Comparison of ENCODE assay signal across 29 cellular contexts in the genomic region with DNA sequence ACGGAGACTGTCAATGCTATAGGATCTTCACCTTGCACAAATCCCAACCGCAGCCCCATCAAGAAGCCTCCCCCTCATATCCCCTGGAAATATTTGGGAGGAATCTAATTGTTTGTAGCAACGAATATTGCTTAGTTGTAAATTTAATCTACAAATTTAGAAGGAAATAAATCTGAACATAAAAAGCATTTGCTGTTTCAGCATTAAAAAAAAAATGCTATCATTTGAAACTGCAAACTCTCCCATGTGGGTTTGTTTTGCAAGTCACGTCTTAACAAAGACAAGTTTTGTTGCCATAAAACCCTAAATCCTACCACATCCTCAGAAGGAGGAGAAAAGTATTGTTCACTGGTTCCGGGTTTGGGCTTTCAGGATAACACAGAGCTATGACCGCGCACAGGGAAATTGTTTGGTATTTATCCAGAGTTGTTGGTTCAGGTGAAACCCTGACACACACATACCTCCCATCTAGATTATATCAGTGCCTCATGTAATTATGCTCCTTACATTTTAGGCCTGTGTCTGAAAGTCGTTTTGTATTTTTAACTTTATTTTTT.
DNase-seq lines count a peak whose midpoint lies in the region; ATAC-seq, FAIRE-seq and TF ChIP-seq lines count a peak whose summit lies in the region.
"Had no signal": no experiment of that assay in that cellular context is flagged by ENCODE, and none has a peak within 500 bp of the region (broad histone marks: within the 10 kb centered on the region; RNA-seq: fewer than 3 reads in every experiment).

No MANE protein-coding gene starts in this region.

- TF ChIP-seq CTCF in left ventricle myocardium inferior (IDR thresholded peaks at IDR 0.05; ENCODE audit: borderline replicate concordance) (no peak), endothelial cell of umbilical vein (IDR thresholded peaks at IDR 0.05; ENCODE audit: extremely low read depth in 1 of 2, insufficient read depth in 1 of 2, low read depth in 1 of 2, low read length in 2 of 2) (no peak), mucosa of descending colon (IDR thresholded peaks at IDR 0.05) (no peak), type B pancreatic cell (conservative IDR thresholded peaks at IDR 0.05) (no peak), nephron progenitor cell (IDR thresholded peaks at IDR 0.05) (no peak)

- dilution Hi-C loops in endothelial cell of umbilical vein (cut with MboI; ENCODE audit: extremely low pct_ligation_motif_present, low sequenced_read_pairs), result no loop called here

- no peak overlapping the region for H3K9ac ChIP-seq in endothelial cell of umbilical vein (replicated peaks; ENCODE audit: extremely low read depth, insufficient read depth, low read length)

- H3K9me3 Mint-ChIP-seq in type B pancreatic cell (no peaks in the 10 kb centered on the region), nephron progenitor cell (no peaks in the 10 kb centered on the region)
- H3K9me3 Mint-ChIP-seq: activated T-cell treated with anti-CD3 and anti-CD28 coated beads, Interleukin-2, amount 50 U/mL, for 72 hours; natural killer cell; stimulated activated naive CD8-positive, alpha-beta T cell treated with anti-CD3 and anti-CD28 coated beads, Interleukin-15, amount 100 ng/mL, for 72 hours had no signal

- no peak for FAIRE-seq in endothelial cell of umbilical vein (lab: Jason Lieb, UNC)
- FAIRE-seq: A204.1, colon, GM18507 had no signal

- H2AFZ ChIP-seq in endothelial cell of umbilical vein (ENCODE audit: low read depth, low read length), result no peak overlapping the region

- H3K4me3 ChIP-seq in left ventricle myocardium inferior (no peak overlapping the region), endothelial cell of umbilical vein (replicated peaks in 1 of 3; ENCODE audit: insufficient read depth in 1 of 3, low read depth in 1 of 3, low read length in 3 of 3) (no peak overlapping the region), mucosa of descending colon (no peak overlapping the region)
- H3K4me3 ChIP-seq: adrenal gland, SJCRH30, upper lobe of left lung had no signal

- H3K27ac ChIP-seq in left ventricle myocardium inferior (replicated peaks), result peak overlapping the region; percentile 84
- H3K27ac ChIP-seq in endothelial cell of umbilical vein (ENCODE audit: insufficient read depth, low read depth, low read length), result no peak overlapping the region
- H3K27ac ChIP-seq: brain microvascular endothelial cell, SJCRH30, upper lobe of left lung had no signal

- H3K27me3 Mint-ChIP-seq in type B pancreatic cell (no peaks in the 10 kb centered on the region), nephron progenitor cell (ENCODE audit: low read depth, poor library complexity) (peaks cover 19% of the 10 kb centered on the region)
- H3K27me3 Mint-ChIP-seq: activated CD8-positive, alpha-beta memory T cell treated with anti-CD3 and anti-CD28 coated beads, Interleukin-2, amount 10 ng/mL, durations not matched to agents 7 days and 5 days; stimulated activated naive CD8-positive, alpha-beta T cell treated with anti-CD3 and anti-CD28 coated beads, Interleukin-15, amount 100 ng/mL, for 72 hours had no signal

- H3K4me1 Mint-ChIP-seq in type B pancreatic cell (ENCODE audit: unreplicated experiment) (peaks cover 83% of the 10 kb centered on the region), nephron progenitor cell (peaks cover 66% of the 10 kb centered on the region)
- H3K4me1 Mint-ChIP-seq: activated CD8-positive, alpha-beta memory T cell treated with anti-CD3 and anti-CD28 coated beads, Interleukin-2, amount 10 ng/mL, durations not matched to agents 7 days and 5 days; B cell; stimulated activated naive CD8-positive, alpha-beta T cell treated with anti-CD3 and anti-CD28 coated beads, Interleukin-15, amount 100 ng/mL, for 72 hours had no signal

- no peak for TF ChIP-seq POLR2A in endothelial cell of umbilical vein (IDR thresholded peaks at IDR 0.05; ENCODE audit: low read depth, low read length)

- POLR2A ChIA-PET in endothelial cell of umbilical vein (lab: Charles Lee), result no interaction called here

- no peaks in the 10 kb centered on the region for H3K79me2 ChIP-seq in endothelial cell of umbilical vein (ENCODE audit: control insufficient read depth, insufficient read depth, low read length)

- H3K36me3 ChIP-seq in left ventricle myocardium inferior, result no peaks in the 10 kb centered on the region
- H3K36me3 ChIP-seq in endothelial cell of umbilical vein (ENCODE audit: control insufficient read depth in 2 of 2, extremely low read depth in 1 of 2, insufficient read depth in 2 of 2, low read length in 2 of 2), result no peaks in the 10 kb centered on the region
- no peaks in the 10 kb centered on the region for H3K36me3 ChIP-seq in mucosa of descending colon (ENCODE audit: low read depth)
- H3K36me3 ChIP-seq: adrenal gland, brain microvascular endothelial cell, SJCRH30, upper lobe of left lung had no signal

- BruUV-seq in endothelial cell of umbilical vein (replicated peaks; lab: Mats Ljungman, UMichigan), result no TSS peak

- ATAC-seq in left ventricle myocardium superior (no peak), mucosa of descending colon (peak; percentile 72), HG03354 (IDR thresholded peaks at IDR 0.05; ENCODE audit: poor library complexity, severe bottlenecking, unreplicated experiment) (no peak)
- ATAC-seq: activated CD8-positive, alpha-beta memory T cell treated with anti-CD3 and anti-CD28 coated beads, Interleukin-2, amount 10 ng/mL, durations not matched to agents 7 days and 5 days; activated T-cell treated with anti-CD3 and anti-CD28 coated beads, Interleukin-2, amount 50 U/mL, for 72 hours; natural killer cell; Panc1; stimulated activated naive CD8-positive, alpha-beta T cell treated with anti-CD3 and anti-CD28 coated beads, Interleukin-15, amount 100 ng/mL, for 72 hours had no signal

- DNase-seq in left ventricle myocardium inferior, result no peak
- no peak for DNase-seq in left ventricle myocardium superior
- no peak for DNase-seq in endothelial cell of umbilical vein (ENCODE audit: low read depth, low spot score)
- no peak for DNase-seq in mucosa of descending colon
- DNase-seq in type B pancreatic cell (ENCODE audit: extremely low spot score, unreplicated experiment), result no peak
- DNase-seq in Kasumi-1 (lab: John Stamatoyannopoulos, UW), result no peak
- DNase-seq in nephron progenitor cell, result no peak
- DNase-seq: activated CD4-positive, alpha-beta T cell treated with anti-CD3 and anti-CD28 coated beads, Interleukin-2, amount 50 U/mL, for 1 hour; activated CD8-positive, alpha-beta memory T cell treated with anti-CD3 and anti-CD28 coated beads, Interleukin-2, amount 10 ng/mL, durations not matched to agents 7 days and 5 days; activated naive CD4-positive, alpha-beta T cell treated with Interleukin-2 at 50 U/mL for 16 hours; activated T-cell treated with anti-CD3 and anti-CD28 coated beads, Interleukin-2, amount 50 U/mL, for 72 hours; adrenal gland; brain microvascular endothelial cell; effector memory CD4-positive, alpha-beta T cell; GDM1; KBM-7; natural killer cell; NCI-H2171; NCI-H524 treated with DMSO at 0.1 percent for 48 hours; SJCRH30; stimulated activated naive CD8-positive, alpha-beta T cell treated with anti-CD3 and anti-CD28 coated beads, Interleukin-15, amount 100 ng/mL, for 72 hours; T-helper 1 cell; upper lobe of left lung had no signal

- intact Hi-C loops in left ventricle myocardium inferior (cut with micrococcal nuclease) (no loop called here), left ventricle myocardium superior (cut with micrococcal nuclease) (no loop called here), endothelial cell of umbilical vein (cut with micrococcal nuclease) (no loop called here), mucosa of descending colon (cut with DNase I, micrococcal nuclease) (no loop called here)

- H3K4me3 Mint-ChIP-seq in type B pancreatic cell (no peak overlapping the region), nephron progenitor cell (no peak overlapping the region)
- H3K4me3 Mint-ChIP-seq: activated CD8-positive, alpha-beta memory T cell treated with anti-CD3 and anti-CD28 coated beads, Interleukin-2, amount 10 ng/mL, durations not matched to agents 7 days and 5 days; activated T-cell treated with anti-CD3 and anti-CD28 coated beads, Interleukin-2, amount 50 U/mL, for 72 hours; B cell; natural killer cell; stimulated activated naive CD8-positive, alpha-beta T cell treated with anti-CD3 and anti-CD28 coated beads, Interleukin-15, amount 100 ng/mL, for 72 hours had no signal

- H3K27me3 ChIP-seq in left ventricle myocardium inferior (ENCODE audit: low read depth), result no peaks in the 10 kb centered on the region
- no peaks in the 10 kb centered on the region for H3K27me3 ChIP-seq in endothelial cell of umbilical vein (ENCODE audit: control insufficient read depth in 2 of 2, insufficient read depth in 2 of 2, low read length in 2 of 2)
- H3K27me3 ChIP-seq: adrenal gland, brain microvascular endothelial cell, SJCRH30, upper lobe of left lung had no signal

- peaks cover 97% of the 10 kb centered on the region for H3K4me1 ChIP-seq in left ventricle myocardium inferior
- peaks cover 11% of the 10 kb centered on the region for H3K4me1 ChIP-seq in endothelial cell of umbilical vein (ENCODE audit: control insufficient read depth, extremely low read depth, insufficient read depth, low read length)
- peaks cover 38% of the 10 kb centered on the region for H3K4me1 ChIP-seq in mucosa of descending colon (ENCODE audit: low read depth)
- H3K4me1 ChIP-seq: SJCRH30 had no signal

- H3K9me3 ChIP-seq in left ventricle myocardium inferior (replicated peaks), result no peaks in the 10 kb centered on the region
- no peaks in the 10 kb centered on the region for H3K9me3 ChIP-seq in endothelial cell of umbilical vein (replicated peaks; ENCODE audit: control insufficient read depth, insufficient read depth, low read length)
- no peaks in the 10 kb centered on the region for H3K9me3 ChIP-seq in mucosa of descending colon
- H3K9me3 ChIP-seq: adrenal gland, SJCRH30, upper lobe of left lung had no signal

- H3K4me2 ChIP-seq in endothelial cell of umbilical vein (ENCODE audit: insufficient read depth, low read length), result no peak overlapping the region

- H4K20me1 ChIP-seq in endothelial cell of umbilical vein (replicated peaks; ENCODE audit: control insufficient read depth, extremely low read depth, insufficient read depth, low read length), result no peaks in the 10 kb centered on the region

- no peaks in the 10 kb centered on the region for H3K36me3 Mint-ChIP-seq in type B pancreatic cell
- H3K36me3 Mint-ChIP-seq in nephron progenitor cell (ENCODE audit: low read depth), result no peaks in the 10 kb centered on the region
- H3K36me3 Mint-ChIP-seq: activated CD8-positive, alpha-beta memory T cell treated with anti-CD3 and anti-CD28 coated beads, Interleukin-2, amount 10 ng/mL, durations not matched to agents 7 days and 5 days; natural killer cell had no signal

- H3K9me1 ChIP-seq in endothelial cell of umbilical vein (replicated peaks; ENCODE audit: control insufficient read depth, extremely low read depth, insufficient read depth, low read length), result no peaks in the 10 kb centered on the region

- CTCF ChIA-PET in endothelial cell of umbilical vein (lab: Charles Lee), result interaction anchor here (1.1 kb wide), 1 partner anchor 10 kb away, joined by 3 read pairs; no protein-coding TSS in a partner anchor

- H3K27ac Mint-ChIP-seq in type B pancreatic cell (peak overlapping the region; percentile 54), nephron progenitor cell (no peak overlapping the region)
- H3K27ac Mint-ChIP-seq: activated CD8-positive, alpha-beta memory T cell treated with anti-CD3 and anti-CD28 coated beads, Interleukin-2, amount 10 ng/mL, durations not matched to agents 7 days and 5 days; activated T-cell treated with anti-CD3 and anti-CD28 coated beads, Interleukin-2, amount 50 U/mL, for 72 hours; B cell; natural killer cell; stimulated activated naive CD8-positive, alpha-beta T cell treated with anti-CD3 and anti-CD28 coated beads, Interleukin-15, amount 100 ng/mL, for 72 hours had no signal
